1 cellular context compared by ENCODE assay signal in the genomic region with DNA sequence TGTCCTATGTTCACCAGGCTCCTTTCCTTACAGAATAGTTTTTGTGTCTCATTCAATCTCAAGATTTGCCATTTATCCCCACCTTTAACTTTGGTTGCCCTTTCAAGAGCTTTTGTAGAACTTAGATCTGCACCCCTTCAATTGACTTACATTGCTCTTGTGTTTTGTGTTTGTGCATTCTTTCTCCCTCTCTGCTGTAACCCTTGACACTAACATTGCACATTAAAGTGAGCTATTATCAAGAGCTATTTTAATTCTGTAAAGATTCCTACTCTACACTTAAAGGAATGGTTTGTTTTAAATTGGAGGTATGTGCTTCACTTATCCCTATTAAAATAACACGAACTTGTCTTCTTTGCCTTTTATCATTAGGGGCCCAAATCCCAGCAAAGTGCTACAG.
TF ChIP-seq lines count a peak whose summit lies in the region.

No MANE protein-coding gene starts in this region.

TF ChIP-seq in GM23338, 12 proteins besides CTCF, POLR2A, EP300 and RAD21 (continued from another document):
- TF ChIP-seq ETS1 (IDR thresholded peaks at IDR 0.05) (no peak), ZNF114 (CRISPR knock-in tag; IDR thresholded peaks at IDR 0.05) (no peak), EZH2 (IDR thresholded peaks at IDR 0.05; ENCODE audit: low read depth, unreplicated experiment) (no peak), POLR2AphosphoS5 (IDR thresholded peaks at IDR 0.05; ENCODE audit: low read depth) (no peak)
